18 cellular contexts compared by ENCODE assay signal in genomic region chr10:88190540-88191213, GRCh38.
"Had no signal": no experiment of that assay in that cellular context is flagged by ENCODE, and none has a peak within 500 bp of the region (broad histone marks: within the 10 kb centered on the region; RNA-seq: fewer than 3 reads in every experiment).

No MANE protein-coding gene starts in this region.

- DNase-seq: IMR-90, Karpas-422, KG1, MG63, NCI-H1092 treated with DMSO at 0.1 percent for 48 hours, NCI-H1436, NCI-H187, NCI-H2029, NCI-H2171 treated with DMSO at 0.1 percent for 48 hours, NCI-H345, NCI-H510A, NCI-H524 treated with DMSO at 0.1 percent for 48 hours, NCI-H69, NCI-H774, SHP77 treated with DMSO at 0.1 percent for 48 hours, SJCRH30 had no signal

- ATAC-seq: HepG2, SK-N-SH treated with all-trans-retinoic acid at 6 μM for 48 hours had no signal
